Comparison of ENCODE assay signal across 10 cellular contexts in genomic region chr17:82913304-82914043, GRCh38.
DNase-seq lines count a peak whose midpoint lies in the region; ATAC-seq and TF ChIP-seq lines count a peak whose summit lies in the region.
"Had no signal": no experiment of that assay in that cellular context is flagged by ENCODE, and none has a peak within 500 bp of the region (broad histone marks: within the 10 kb centered on the region; RNA-seq: fewer than 3 reads in every experiment).

No MANE protein-coding gene starts in this region.

- H3K9me3 ChIP-seq in heart left ventricle (no peaks in the 10 kb centered on the region), thyroid gland (no peaks in the 10 kb centered on the region), esophagus squamous epithelium (no peaks in the 10 kb centered on the region)

- H3K27ac ChIP-seq in heart left ventricle: peak overlapping the region in 1 of 12 donors; percentile 9
- H3K27ac ChIP-seq in thyroid gland: no peak overlapping the region
- peak overlapping the region in 1 of 4 donors; percentile 42 for H3K27ac ChIP-seq in esophagus squamous epithelium

- H3K9me3 Mint-ChIP-seq in WTC11: no peaks in the 10 kb centered on the region
- no peaks in the 10 kb centered on the region for H3K9me3 Mint-ChIP-seq in activated naive CD4-positive, alpha-beta T cell treated with anti-CD3 and anti-CD28 coated beads, Interleukin-2, amount 50 U/mL, for 72 hours
- H3K9me3 Mint-ChIP-seq: stimulated activated naive CD8-positive, alpha-beta T cell treated with anti-CD3 and anti-CD28 coated beads, Interleukin-15, amount 100 ng/mL, for 72 hours had no signal

- peaks cover 0 to 38% (median 8%) of the 10 kb centered on the region in 9 donors for H3K36me3 ChIP-seq in heart left ventricle
- no peaks in the 10 kb centered on the region for H3K36me3 ChIP-seq in thyroid gland
- H3K36me3 ChIP-seq in esophagus squamous epithelium: peaks cover 0 to 47% (median 0%) of the 10 kb centered on the region in 3 donors

- ATAC-seq in WTC11 (no peak), heart left ventricle (peak in 3 of 4 donors; percentile 11 to 28 (median 23)), left colon (no peak)
- no peak for ATAC-seq in activated naive CD4-positive, alpha-beta T cell treated with anti-CD3 and anti-CD28 coated beads, Interleukin-2, amount 50 U/mL, for 72 hours
- ATAC-seq: stimulated activated naive CD8-positive, alpha-beta T cell treated with anti-CD3 and anti-CD28 coated beads, Interleukin-15, amount 100 ng/mL, for 72 hours had no signal

- peak; percentile 15 for DNase-seq in NCI-H748 (lab: John Stamatoyannopoulos, UW; ENCODE audit: unreplicated experiment)
- no peak for DNase-seq in NCI-H748 treated with DMSO at 0.1 percent for 48 hours (lab: John Stamatoyannopoulos, UW)
- DNase-seq in WTC11 (ENCODE audit: low spot score): no peak
- DNase-seq in heart left ventricle: peak in 1 of 5 donors; percentile 29
- DNase-seq in thyroid gland: peak; percentile 30 to 31
- no peak for DNase-seq in left colon
- DNase-seq in esophagus squamous epithelium (lab: John Stamatoyannopoulos, UW): no peak
- DNase-seq in activated naive CD4-positive, alpha-beta T cell treated with anti-CD3 and anti-CD28 coated beads, Interleukin-2, amount 50 U/mL, for 72 hours (ENCODE audit: low spot score in 2 of 2): no peak
- DNase-seq: Kasumi-1; stimulated activated naive CD8-positive, alpha-beta T cell treated with anti-CD3 and anti-CD28 coated beads, Interleukin-15, amount 100 ng/mL, for 72 hours had no signal

- H3K4me3 Mint-ChIP-seq in WTC11: no peak overlapping the region
- H3K4me3 Mint-ChIP-seq: stimulated activated naive CD8-positive, alpha-beta T cell treated with anti-CD3 and anti-CD28 coated beads, Interleukin-15, amount 100 ng/mL, for 72 hours had no signal

- CTCF ChIA-PET in WTC11 (lab: Charles Lee): interaction anchor here (0.6 to 2.5 kb wide), 10 partner anchors 11 to 245 kb away, joined by 3 to 13 read pairs (median 4); no protein-coding TSS in a partner anchor

- TF ChIP-seq CTCF in WTC11 (IDR thresholded peaks at IDR 0.05): no peak
- TF ChIP-seq CTCF in heart left ventricle (IDR thresholded peaks at IDR 0.05): peak in 9 of 12 donors; percentile 8 to 34 (median 23)
- peak in 4 of 6 experiments; percentile 15 to 52 (median 34) for TF ChIP-seq CTCF in thyroid gland (IDR thresholded peaks at IDR 0.05)
- peak in 3 of 6 experiments; percentile 19 to 41 (median 30) for TF ChIP-seq CTCF in esophagus squamous epithelium (IDR thresholded peaks at IDR 0.05)

- 91 to 94% (median 93%) methylated on average over 37 to 44 of the region's 44 CpGs for WGBS in heart left ventricle, 4 donors
- WGBS in thyroid gland, 2 donors: 91 to 92% methylated on average over 42 to 43 of the region's 44 CpGs
- WGBS in esophagus squamous epithelium, 2 donors: 92 to 94% methylated on average over 16 to 22 of the region's 44 CpGs

- no peak for TF ChIP-seq POLR2A in heart left ventricle (IDR thresholded peaks at IDR 0.05)
- TF ChIP-seq POLR2A in thyroid gland (IDR thresholded peaks at IDR 0.05): no peak
- TF ChIP-seq POLR2A in esophagus squamous epithelium (IDR thresholded peaks at IDR 0.05): no peak

- POLR2A ChIA-PET in WTC11 (lab: Charles Lee): no interaction called here

- peaks cover 31% of the 10 kb centered on the region for H3K36me3 Mint-ChIP-seq in WTC11
- H3K36me3 Mint-ChIP-seq in activated naive CD4-positive, alpha-beta T cell treated with anti-CD3 and anti-CD28 coated beads, Interleukin-2, amount 50 U/mL, for 72 hours: peaks cover 0 to 8% of the 10 kb centered on the region in 2 donors

- H3K4me1 Mint-ChIP-seq in WTC11: 0 out of 2 replicates have a peak, but pooled peaks cover 3% of the 10 kb centered on the region

- no peaks in the 10 kb centered on the region for H3K27me3 ChIP-seq in heart left ventricle
- H3K27me3 ChIP-seq in thyroid gland: no peaks in the 10 kb centered on the region
- H3K27me3 ChIP-seq in esophagus squamous epithelium: no peaks in the 10 kb centered on the region

- H3K27ac Mint-ChIP-seq in WTC11: peak overlapping the region; percentile 80
- no peak overlapping the region for H3K27ac Mint-ChIP-seq in activated naive CD4-positive, alpha-beta T cell treated with anti-CD3 and anti-CD28 coated beads, Interleukin-2, amount 50 U/mL, for 72 hours

- intact Hi-C loops in heart left ventricle (cut with DNase I): loop anchor here in 7 of 10 donors (1.0 to 5.0 kb wide), 5 partner anchors 36 to 133 kb away; no protein-coding TSS in a partner anchor
- intact Hi-C loops in thyroid gland (cut with DNase I): no loop called here
- intact Hi-C loops in left colon (cut with DNase I, micrococcal nuclease): no loop called here
- intact Hi-C loops in esophagus squamous epithelium (cut with DNase I): loop anchor here (10.0 kb wide), 1 partner anchor 129 kb away; no protein-coding TSS in a partner anchor

- H3K27me3 Mint-ChIP-seq in WTC11 (ENCODE audit: low read depth): no peaks in the 10 kb centered on the region
- H3K27me3 Mint-ChIP-seq: stimulated activated naive CD8-positive, alpha-beta T cell treated with anti-CD3 and anti-CD28 coated beads, Interleukin-15, amount 100 ng/mL, for 72 hours had no signal

- H3K4me1 ChIP-seq in heart left ventricle (peaks cover 0 to 29% (median 6%) of the 10 kb centered on the region in 12 donors), thyroid gland (peaks cover 0 to 8% of the 10 kb centered on the region in 2 donors), esophagus squamous epithelium (peaks cover 0 to 33% (median 3%) of the 10 kb centered on the region in 3 donors)

- H3K4me3 ChIP-seq in heart left ventricle (no peak overlapping the region), thyroid gland (replicated peaks in 1 of 3) (no peak overlapping the region), esophagus squamous epithelium (no peak overlapping the region)

TF ChIP-seq in WTC11, 78 proteins besides CTCF, POLR2A, EP300 and RAD21:
- TF ChIP-seq ESRRA (CRISPR knock-in tag; IDR thresholded peaks at IDR 0.05; ENCODE audit: borderline replicate concordance) (0 out of 2 replicates have a peak, but pooled peaks have one; percentile 23), JAZF1 (CRISPR knock-in tag; IDR thresholded peaks at IDR 0.05) (no peak)

Comparison
In these comparisons a context has a peak if more than half of its experiments do, and no peak if none do; other contexts are left out.
1. DNase-seq: peak in NCI-H748 (single experiment) and thyroid gland (2 of 2); none in NCI-H748 treated with DMSO at 0.1 percent for 48 hours (single experiment), WTC11 (single experiment), left colon (0 of 2), esophagus squamous epithelium (single experiment) and activated naive CD4-positive, alpha-beta T cell treated with anti-CD3 and anti-CD28 coated beads, Interleukin-2, amount 50 U/mL, for 72 hours (0 of 2).
2. ATAC-seq: peak in heart left ventricle (3 of 4); none in WTC11 (single experiment), left colon (single experiment) and activated naive CD4-positive, alpha-beta T cell treated with anti-CD3 and anti-CD28 coated beads, Interleukin-2, amount 50 U/mL, for 72 hours (0 of 2).
3. intact Hi-C loops: an anchor here in heart left ventricle (1.0 to 5.0 kb wide) and esophagus squamous epithelium (10.0 kb wide); none called in thyroid gland and left colon.